8 cellular contexts compared by ENCODE assay signal in the genomic region with DNA sequence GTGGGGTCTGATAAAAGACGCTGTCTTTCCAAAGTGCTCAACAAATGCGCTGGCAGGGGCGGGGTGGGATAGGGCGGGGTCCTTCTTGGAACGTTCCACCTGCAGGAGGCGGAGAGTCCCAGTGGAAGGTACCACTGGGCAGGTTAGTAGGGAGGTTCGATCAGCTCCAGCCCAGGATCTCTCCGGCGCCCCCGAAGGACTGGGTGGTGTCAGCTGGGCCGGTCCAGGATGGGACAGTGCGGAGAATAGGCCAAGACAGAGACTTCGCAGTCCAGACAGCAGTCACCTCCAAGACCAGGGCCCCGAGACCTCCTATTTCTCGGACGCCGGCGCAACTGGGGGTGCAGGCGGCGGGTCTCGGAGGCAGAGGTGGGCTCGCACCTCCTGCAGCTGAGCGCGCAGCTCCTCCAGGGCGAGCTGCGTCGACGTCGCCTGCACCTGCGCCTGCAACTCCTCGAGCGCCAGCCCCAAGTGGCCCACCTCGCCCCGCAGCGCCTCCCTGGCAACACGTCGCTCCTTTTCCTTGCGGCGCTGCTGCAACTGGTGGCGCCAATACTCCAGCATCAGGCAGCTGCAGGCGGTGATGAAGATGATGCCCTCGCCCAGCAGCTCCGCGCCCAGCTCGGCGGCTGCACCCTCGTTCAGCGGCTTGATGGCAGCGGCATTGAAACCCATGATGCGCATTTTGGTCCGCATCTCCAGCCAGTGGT. TPM values are rescaled to one million over a fixed set of nuclear protein-coding genes. Genes with fewer than 3 reads are reported as not detected.
DNase-seq lines count a peak whose midpoint lies in the region; ATAC-seq and TF ChIP-seq lines count a peak whose summit lies in the region.

No MANE protein-coding gene starts in this region.

- H3K4me1 ChIP-seq in heart left ventricle (peaks cover 6 to 32% (median 17%) of the 10 kb centered on the region in 12 donors), iPS-20b (ENCODE audit: insufficient read depth, low read length) (peaks cover 8% of the 10 kb centered on the region)

- ATAC-seq in heart left ventricle (peak in 3 of 4 donors; percentile 12 to 49 (median 28)), HG03175 (IDR thresholded peaks at IDR 0.05; ENCODE audit: unreplicated experiment) (no peak)
- ATAC-seq in activated T-helper 17 cell treated with anti-CD3 and anti-CD28 coated beads, Interleukin-2, amount 50 U/mL, for 72 hours (replicated peaks), result peak; percentile 33
- ATAC-seq in stimulated activated memory B cell treated with anti-CD40 and anti-IgM and Interleukin-4, amounts not matched to agents 10 μg/mL and 1 μg/mL and 100 μg/mL, for 72 hours, result peak; percentile 36

- no peak overlapping the region for H3K27ac ChIP-seq in heart left ventricle
- H3K27ac ChIP-seq in iPS-20b (ENCODE audit: low read length), result no peak overlapping the region

- H3K36me3 Mint-ChIP-seq in activated T-helper 17 cell treated with anti-CD3 and anti-CD28 coated beads, Interleukin-2, amount 50 U/mL, for 72 hours (ENCODE audit: low read depth), result peaks cover 48% of the 10 kb centered on the region
- peaks cover 34% of the 10 kb centered on the region for H3K36me3 Mint-ChIP-seq in stimulated activated memory B cell treated with anti-CD40 and anti-IgM and Interleukin-4, amounts not matched to agents 10 μg/mL and 1 μg/mL and 100 μg/mL, for 72 hours

- H3K4me3 ChIP-seq in heart left ventricle (peak overlapping the region in 10 of 12 donors; percentile 9 to 36 (median 26)), iPS-20b (ENCODE audit: low read length) (peak overlapping the region; percentile 75)

- peaks cover 4% of the 10 kb centered on the region for H3K9me3 Mint-ChIP-seq in activated T-helper 17 cell treated with anti-CD3 and anti-CD28 coated beads, Interleukin-2, amount 50 U/mL, for 72 hours
- peaks cover 4% of the 10 kb centered on the region for H3K9me3 Mint-ChIP-seq in stimulated activated memory B cell treated with anti-CD40 and anti-IgM and Interleukin-4, amounts not matched to agents 10 μg/mL and 1 μg/mL and 100 μg/mL, for 72 hours

- H3K4me1 Mint-ChIP-seq in activated T-helper 17 cell treated with anti-CD3 and anti-CD28 coated beads, Interleukin-2, amount 50 U/mL, for 72 hours, result peaks cover 13% of the 10 kb centered on the region
- peaks cover 35% of the 10 kb centered on the region for H3K4me1 Mint-ChIP-seq in stimulated activated memory B cell treated with anti-CD40 and anti-IgM and Interleukin-4, amounts not matched to agents 10 μg/mL and 1 μg/mL and 100 μg/mL, for 72 hours

- TF ChIP-seq POLR2A in heart left ventricle (IDR thresholded peaks at IDR 0.05), result no peak

- peaks cover 0 to 40% (median 32%) of the 10 kb centered on the region in 9 donors for H3K36me3 ChIP-seq in heart left ventricle
- H3K36me3 ChIP-seq in iPS-20b (ENCODE audit: insufficient read depth, low read depth, low read length), result peaks cover 31% of the 10 kb centered on the region

- peaks cover 0 to 7% (median 0%) of the 10 kb centered on the region in 12 donors for H3K9me3 ChIP-seq in heart left ventricle
- peaks cover 4% of the 10 kb centered on the region; the same call in 1 of the 2 replicates for H3K9me3 ChIP-seq in iPS-20b (ENCODE audit: insufficient read depth, low read depth, low read length)

- H3K9ac ChIP-seq in iPS-20b (ENCODE audit: low read depth, low read length), result peak overlapping the region; percentile 3; the same call in 1 of the 2 replicates

- TF ChIP-seq CTCF in heart left ventricle (IDR thresholded peaks at IDR 0.05), result no peak

- intact Hi-C loops in heart left ventricle (cut with DNase I) (loop anchor here in 5 of 10 donors (5.0 to 10.0 kb wide), 4 partner anchors 33 to 113 kb away; no protein-coding TSS in a partner anchor), cardiac septum (cut with DNase I) (loop anchor here (5.0 kb wide), 1 partner anchor 38 kb away; no protein-coding TSS in a partner anchor)

- H3K27me3 Mint-ChIP-seq in activated T-helper 17 cell treated with anti-CD3 and anti-CD28 coated beads, Interleukin-2, amount 50 U/mL, for 72 hours, result no peaks in the 10 kb centered on the region
- H3K27me3 Mint-ChIP-seq in stimulated activated memory B cell treated with anti-CD40 and anti-IgM and Interleukin-4, amounts not matched to agents 10 μg/mL and 1 μg/mL and 100 μg/mL, for 72 hours, result no peaks in the 10 kb centered on the region

- H3K4me3 Mint-ChIP-seq in activated T-helper 17 cell treated with anti-CD3 and anti-CD28 coated beads, Interleukin-2, amount 50 U/mL, for 72 hours, result peak overlapping the region; percentile 9
- peak overlapping the region; percentile 46 for H3K4me3 Mint-ChIP-seq in stimulated activated memory B cell treated with anti-CD40 and anti-IgM and Interleukin-4, amounts not matched to agents 10 μg/mL and 1 μg/mL and 100 μg/mL, for 72 hours

- peak in 2 of 5 donors; percentile 30 to 43 for DNase-seq in heart left ventricle
- no peak for DNase-seq in cardiac septum (ENCODE audit: low spot score)
- DNase-seq in HuH-7 (ENCODE audit: low spot score), result no peak
- no peak for DNase-seq in activated CD8-positive, alpha-beta memory T cell treated with anti-CD3 and anti-CD28 coated beads, Interleukin-2, amount 50 U/mL, for 48 hours

- no peak overlapping the region for H3K27ac Mint-ChIP-seq in activated T-helper 17 cell treated with anti-CD3 and anti-CD28 coated beads, Interleukin-2, amount 50 U/mL, for 72 hours
- H3K27ac Mint-ChIP-seq in stimulated activated memory B cell treated with anti-CD40 and anti-IgM and Interleukin-4, amounts not matched to agents 10 μg/mL and 1 μg/mL and 100 μg/mL, for 72 hours, result peak overlapping the region; percentile 30

- H3K27me3 ChIP-seq in heart left ventricle (peaks cover 0 to 6% (median 0%) of the 10 kb centered on the region in 9 donors), iPS-20b (ENCODE audit: insufficient read depth, low read length) (peaks cover 14% of the 10 kb centered on the region)

- WGBS in heart left ventricle, 4 donors, result 8 to 17% (median 11%) methylated on average over 8 to 51 of the region's 51 CpGs

RNA-seq across cellular contexts. Expression of a gene that starts 21.6 kb away (rescaled TPM):
- total RNA-seq in heart left ventricle, result 100 to 1,000 TPM in 1 of 9 donors, 10 to 100 TPM in 8; 31.2 to 106 (median 46.8) TPM
- 10 to 100 TPM; 50.9 to 74.9 TPM for polyA plus RNA-seq in heart left ventricle
- 60.4 TPM for total RNA-seq in cardiac septum
- 100 to 1,000 TPM; 151 to 196 TPM for total RNA-seq in activated T-helper 17 cell treated with anti-CD3 and anti-CD28 coated beads, Interleukin-2, amount 50 U/mL, for 72 hours

RNA-seq across cellular contexts. Expression of a gene that starts 30.7 kb away (rescaled TPM):
- 1 to 10 TPM in 1 of 9 donors, under 1 TPM in 3, not detected in 5; 0.56 to 2.7 (median 0.65) TPM for total RNA-seq in heart left ventricle
- under 1 TPM; 0.23 to 0.78 TPM for polyA plus RNA-seq in heart left ventricle
- total RNA-seq in cardiac septum, result 0.59 TPM
- 1 to 10 TPM; 4.3 to 5.2 TPM for total RNA-seq in activated T-helper 17 cell treated with anti-CD3 and anti-CD28 coated beads, Interleukin-2, amount 50 U/mL, for 72 hours

RNA-seq across cellular contexts. Expression of a gene that starts 32.1 kb away (rescaled TPM):
- total RNA-seq in heart left ventricle (10 to 100 TPM; 12.9 to 33.0 (median 26.9) TPM), cardiac septum (15.1 TPM)
- 10 to 100 TPM; 12.1 to 14.2 TPM for polyA plus RNA-seq in heart left ventricle
- total RNA-seq in activated T-helper 17 cell treated with anti-CD3 and anti-CD28 coated beads, Interleukin-2, amount 50 U/mL, for 72 hours, result 1 to 10 TPM; 5.3 to 8.6 TPM

RNA-seq across cellular contexts. Expression of a gene that starts 55.7 kb away (rescaled TPM):
- total RNA-seq in heart left ventricle (10 to 100 TPM; 21.3 to 30.4 (median 22.5) TPM), cardiac septum (15.3 TPM)
- polyA plus RNA-seq in heart left ventricle, result 10 to 100 TPM; 13.1 to 22.3 TPM
- 10 to 100 TPM; 18.7 to 20.6 TPM for total RNA-seq in activated T-helper 17 cell treated with anti-CD3 and anti-CD28 coated beads, Interleukin-2, amount 50 U/mL, for 72 hours
